ENCODE assay signal across 1 cellular context in genomic region chr6:156719720-156720563, GRCh38.
TF ChIP-seq lines count a peak whose summit lies in the region.

No MANE protein-coding gene starts in this region.

TF ChIP-seq in HepG2, 621 proteins besides CTCF, POLR2A, EP300 and RAD21 (continued from another document and continues in another):
- TF ChIP-seq ARID4A (CRISPR knock-in tag; IDR thresholded peaks at IDR 0.05; ENCODE audit: borderline replicate concordance) (peak; percentile 91), SCMH1 (CRISPR knock-in tag; IDR thresholded peaks at IDR 0.05; ENCODE audit: borderline replicate concordance) (no peak), U2AF1 (optimal IDR thresholded peaks at IDR 0.05; ENCODE audit: low read depth, low read length) (no peak), RNF219 (CRISPR knock-in tag; IDR thresholded peaks at IDR 0.05) (no peak; the same call in 1 of the 2 replicates), ZNF138 (CRISPR knock-in tag; IDR thresholded peaks at IDR 0.05; ENCODE audit: low read depth) (no peak; the same call in 1 of the 2 replicates), GPN1 (CRISPR knock-in tag; IDR thresholded peaks at IDR 0.05; ENCODE audit: borderline replicate concordance) (no peak), HHEX (CRISPR knock-in tag; IDR thresholded peaks at IDR 0.05) (no peak), ZNF234 (CRISPR knock-in tag; conservative IDR thresholded peaks at IDR 0.05) (peak; percentile 89; the same call in 1 of the 2 replicates), JUND (CRISPR knock-in tag; IDR thresholded peaks at IDR 0.05) (no peak; the same call in 1 of the 2 replicates), ZNF674 (CRISPR knock-in tag; IDR thresholded peaks at IDR 0.05; ENCODE audit: low read depth) (peak; percentile 91; the same call in 1 of the 2 replicates), CEBPG (CRISPR knock-in tag; IDR thresholded peaks at IDR 0.05) (peak; percentile 96), TBL1XR1 (IDR thresholded peaks at IDR 0.05; ENCODE audit: borderline replicate concordance, low read length, partially characterized antibody) (peak; percentile 51), ZBTB1 (CRISPR knock-in tag; IDR thresholded peaks at IDR 0.05; ENCODE audit: borderline replicate concordance) (no peak; the same call in 1 of the 2 replicates), PCBP1 (IDR thresholded peaks at IDR 0.05; ENCODE audit: borderline replicate concordance, low read depth, low read length) (no peak), KDM3A (CRISPR knock-in tag; IDR thresholded peaks at IDR 0.05; ENCODE audit: low read depth) (peak; percentile 96), ARID2 (CRISPR knock-in tag; IDR thresholded peaks at IDR 0.05; ENCODE audit: borderline replicate concordance) (no peak), ZNF256 (CRISPR knock-in tag; conservative IDR thresholded peaks at IDR 0.05) (peak; percentile 2; the same call in 1 of the 2 replicates), THAP7 (CRISPR knock-in tag; IDR thresholded peaks at IDR 0.05) (peak; percentile 46; the same call in 1 of the 2 replicates), HBP1 (CRISPR knock-in tag; IDR thresholded peaks at IDR 0.05; ENCODE audit: low read depth) (no peak; the same call in 1 of the 2 replicates), ZNF629 (CRISPR knock-in tag; conservative IDR thresholded peaks at IDR 0.05) (peak; percentile 30; the same call in 1 of the 2 replicates), ZNF460 (CRISPR knock-in tag; IDR thresholded peaks at IDR 0.05; ENCODE audit: borderline replicate concordance) (no peak), AHDC1 (CRISPR knock-in tag; IDR thresholded peaks at IDR 0.05; ENCODE audit: borderline replicate concordance) (peak; percentile 65; the same call in 1 of the 2 replicates), ZIK1 (CRISPR knock-in tag; IDR thresholded peaks at IDR 0.05; ENCODE audit: borderline replicate concordance, low read depth) (peak; percentile 57; the same call in 1 of the 2 replicates), FOXA1 (IDR thresholded peaks at IDR 0.05) (no peak), FOXA1 (CRISPR knock-in tag; IDR thresholded peaks at IDR 0.05) (peak; percentile 85), CCDC6 (CRISPR knock-in tag; IDR thresholded peaks at IDR 0.05) (peak; percentile 90), THYN1 (CRISPR knock-in tag; IDR thresholded peaks at IDR 0.05; ENCODE audit: borderline replicate concordance, low read depth) (no peak), ZBTB26 (CRISPR knock-in tag; IDR thresholded peaks at IDR 0.05; ENCODE audit: borderline replicate concordance) (peak; percentile 68; the same call in 1 of the 2 replicates), NCOA1 (CRISPR knock-in tag; IDR thresholded peaks at IDR 0.05) (peak; percentile 62), ZKSCAN1 (IDR thresholded peaks at IDR 0.05; ENCODE audit: low read length) (no peak; the same call in 1 of the 2 replicates), CHD4 (IDR thresholded peaks at IDR 0.05; ENCODE audit: borderline replicate concordance, low read length) (no peak), ZNF75D (CRISPR knock-in tag; IDR thresholded peaks at IDR 0.05; ENCODE audit: borderline replicate concordance) (peak; percentile 56; the same call in 1 of the 2 replicates), ATF7 (IDR thresholded peaks at IDR 0.05) (no peak), ATF7 (CRISPR knock-in tag; IDR thresholded peaks at IDR 0.05) (no peak; the same call in none of the 2 replicates), DZIP1 (CRISPR knock-in tag; IDR thresholded peaks at IDR 0.05) (0 out of 2 replicates have a peak, but pooled peaks have one; percentile 22), SRSF1 (optimal IDR thresholded peaks at IDR 0.05; ENCODE audit: low read depth, low read length) (peak; percentile 28), KDM4B (CRISPR knock-in tag; IDR thresholded peaks at IDR 0.05) (peak; percentile 86), KAT8 (CRISPR knock-in tag; IDR thresholded peaks at IDR 0.05) (peak; percentile 91), TRIM24 (CRISPR knock-in tag; IDR thresholded peaks at IDR 0.05) (no peak), CBX1 (IDR thresholded peaks at IDR 0.05; ENCODE audit: low read depth) (peak; percentile 65), ZKSCAN5 (CRISPR knock-in tag; IDR thresholded peaks at IDR 0.05) (no peak), TOE1 (CRISPR knock-in tag; IDR thresholded peaks at IDR 0.05) (no peak)
- TF ChIP-seq, protein P1, sequence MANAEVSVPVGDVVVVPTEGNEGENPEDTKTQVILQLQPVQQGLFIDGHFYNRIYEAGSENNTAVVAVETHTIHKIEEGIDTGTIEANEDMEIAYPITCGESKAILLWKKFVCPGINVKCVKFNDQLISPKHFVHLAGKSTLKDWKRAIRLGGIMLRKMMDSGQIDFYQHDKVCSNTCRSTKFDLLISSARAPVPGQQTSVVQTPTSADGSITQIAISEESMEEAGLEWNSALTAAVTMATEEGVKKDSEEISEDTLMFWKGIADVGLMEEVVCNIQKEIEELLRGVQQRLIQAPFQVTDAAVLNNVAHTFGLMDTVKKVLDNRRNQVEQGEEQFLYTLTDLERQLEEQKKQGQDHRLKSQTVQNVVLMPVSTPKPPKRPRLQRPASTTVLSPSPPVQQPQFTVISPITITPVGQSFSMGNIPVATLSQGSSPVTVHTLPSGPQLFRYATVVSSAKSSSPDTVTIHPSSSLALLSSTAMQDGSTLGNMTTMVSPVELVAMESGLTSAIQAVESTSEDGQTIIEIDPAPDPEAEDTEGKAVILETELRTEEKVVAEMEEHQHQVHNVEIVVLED (CRISPR knock-in tag; IDR thresholded peaks at IDR 0.05; ENCODE audit: borderline replicate concordance): peak; percentile 73; the same call in 1 of the 2 replicates
